In the genomic region with DNA sequence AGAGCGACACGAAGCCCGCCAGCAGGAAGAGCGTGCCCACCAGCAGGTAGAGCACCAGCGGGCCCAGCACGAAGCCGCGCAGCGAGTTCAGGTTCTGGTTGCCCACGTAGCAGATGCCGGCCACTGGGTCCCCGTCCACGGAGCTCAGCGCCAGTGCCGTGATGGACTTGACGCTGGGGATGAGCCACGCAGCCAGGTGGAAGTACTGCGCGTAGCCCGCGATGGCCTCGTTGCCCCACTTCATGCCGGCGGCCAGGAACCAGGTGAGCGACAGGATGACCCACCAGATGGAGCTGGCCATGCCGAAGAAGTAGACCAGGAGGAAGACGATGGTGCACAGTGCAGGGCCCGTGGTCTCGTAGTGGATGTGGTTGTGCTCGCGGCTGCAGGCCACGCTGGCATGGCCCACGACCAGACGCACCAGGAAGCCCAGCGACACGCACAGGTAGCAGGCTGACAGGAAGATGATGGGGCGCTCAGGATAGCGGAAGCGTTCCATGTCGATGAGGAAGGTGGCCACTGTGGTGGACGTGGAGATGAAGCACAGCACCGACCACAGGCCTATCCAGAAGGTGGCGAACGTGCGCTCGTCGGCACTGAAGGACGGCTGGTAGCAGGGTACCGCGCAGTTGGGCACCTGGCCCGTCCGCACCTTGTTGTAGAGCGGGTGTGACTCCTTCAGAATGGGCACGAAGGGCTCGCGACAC, we compare ENCODE assay signal across 9 cellular contexts. TPM values are rescaled to one million over a fixed set of nuclear protein-coding genes. Genes with fewer than 3 reads are reported as not detected.
DNase-seq lines count a peak whose midpoint lies in the region; ATAC-seq and TF ChIP-seq lines count a peak whose summit lies in the region.
"Had no signal": no experiment of that assay in that cellular context is flagged by ENCODE, and none has a peak within 500 bp of the region (broad histone marks: within the 10 kb centered on the region; RNA-seq: fewer than 3 reads in every experiment).

No MANE protein-coding gene starts in this region.

- H3K27me3 Mint-ChIP-seq in natural killer cell treated with Interleukin-12 subunit alpha and Interleukin-12 subunit beta and Interleukin-15 and Interleukin-18, amount 100 ng/mL, for 72 hours, result peaks cover 15 to 18% of the 10 kb centered on the region in 2 donors

- H3K27me3 ChIP-seq in esophagus (ENCODE audit: control insufficient read depth in 1 of 2, insufficient read depth in 2 of 2, low read length in 2 of 2), result no peaks in the 10 kb centered on the region

- POLR2A ChIA-PET in RWPE1 (lab: Yijun Ruan, JAX; ENCODE audit: low non-redundant PET), result no interaction called here

- H3K27ac Mint-ChIP-seq in natural killer cell treated with Interleukin-12 subunit alpha and Interleukin-12 subunit beta and Interleukin-15 and Interleukin-18, amount 100 ng/mL, for 72 hours, result peak overlapping the region in 1 of 2 donors; percentile 39

- H3K36me3 Mint-ChIP-seq in natural killer cell treated with Interleukin-12 subunit alpha and Interleukin-12 subunit beta and Interleukin-15 and Interleukin-18, amount 100 ng/mL, for 72 hours, result no peaks in the 10 kb centered on the region

- no peak for ATAC-seq in natural killer cell treated with Interleukin-12 subunit alpha and Interleukin-12 subunit beta and Interleukin-15 and Interleukin-18, amount 100 ng/mL, for 72 hours
- ATAC-seq in GM19463 (IDR thresholded peaks at IDR 0.05; ENCODE audit: unreplicated experiment), result no peak
- ATAC-seq in GM18867 (IDR thresholded peaks at IDR 0.05; ENCODE audit: unreplicated experiment), result no peak

- CTCF ChIA-PET in RWPE1 (lab: Yijun Ruan, JAX), result interaction anchor here (0.6 to 1.7 kb wide), 2 partner anchors 180 to 258 kb away, joined by 3 to 4 read pairs; a partner anchor contains a TSS

- H3K4me3 Mint-ChIP-seq in natural killer cell treated with Interleukin-12 subunit alpha and Interleukin-12 subunit beta and Interleukin-15 and Interleukin-18, amount 100 ng/mL, for 72 hours, result peak overlapping the region; percentile 76

- H3K9me3 Mint-ChIP-seq in natural killer cell treated with Interleukin-12 subunit alpha and Interleukin-12 subunit beta and Interleukin-15 and Interleukin-18, amount 100 ng/mL, for 72 hours, result no peaks in the 10 kb centered on the region

- H3K4me1 ChIP-seq in esophagus (ENCODE audit: control insufficient read depth in 2 of 2, insufficient read depth in 2 of 2, low read length in 1 of 2), result peaks cover 0 to 18% of the 10 kb centered on the region in 2 donors

- H3K4me1 Mint-ChIP-seq in natural killer cell treated with Interleukin-12 subunit alpha and Interleukin-12 subunit beta and Interleukin-15 and Interleukin-18, amount 100 ng/mL, for 72 hours (ENCODE audit: low read depth in 2 of 2), result peaks cover 15 to 19% of the 10 kb centered on the region in 2 donors

- H3K27ac ChIP-seq in RWPE1 (peak overlapping the region; percentile 83), esophagus (ENCODE audit: low read depth in 2 of 2, low read length in 1 of 2) (no peak overlapping the region)
- H3K27ac ChIP-seq: SK-N-MC had no signal

- H3K4me3 ChIP-seq in esophagus (ENCODE audit: low read depth in 1 of 2, low read length in 2 of 2), result peak overlapping the region; percentile 85 to 87

- peak; percentile 18; the same call in 2 of the 3 replicates for TF ChIP-seq CTCF in GM12872 (IDR thresholded peaks at IDR 0.05; ENCODE audit: insufficient read depth, low read depth, low read length)
- peak; percentile 38 for TF ChIP-seq CTCF in RWPE1 (conservative IDR thresholded peaks at IDR 0.05; ENCODE audit: low read depth)

- peaks cover 0 to 13% of the 10 kb centered on the region in 2 donors for H3K36me3 ChIP-seq in esophagus (ENCODE audit: control insufficient read depth in 2 of 2, insufficient read depth in 2 of 2, low read length in 1 of 2)

- 74 to 76% methylated on average over 56 of the region's 56 CpGs for WGBS in esophagus, 2 donors

- DNase-seq in RWPE1 (ENCODE audit: low spot score), result peak; percentile 13
- no peak for DNase-seq in natural killer cell treated with Interleukin-12 subunit alpha and Interleukin-12 subunit beta and Interleukin-15 and Interleukin-18, amount 100 ng/mL, for 72 hours (ENCODE audit: low spot score)
- DNase-seq in NK-92 (lab: John Stamatoyannopoulos, UW; ENCODE audit: unreplicated experiment), result no peak
- DNase-seq in NCI-H2196 treated with DMSO at 0.1 percent for 48 hours (lab: John Stamatoyannopoulos, UW; ENCODE audit: unreplicated experiment), result no peak

- H3K9me3 ChIP-seq in esophagus (ENCODE audit: control insufficient read depth in 2 of 2, insufficient read depth in 1 of 2, low read depth in 1 of 2, low read length in 1 of 2), result peaks cover 0 to 10% of the 10 kb centered on the region in 2 donors

RNA-seq across cellular contexts. Expression of a gene that starts 2.1 kb away (rescaled TPM):
- 1 to 10 TPM; 1.8 to 3.0 TPM for polyA plus RNA-seq in esophagus
- under 1 TPM; 0.45 to 0.88 TPM for total RNA-seq in natural killer cell treated with Interleukin-12 subunit alpha and Interleukin-12 subunit beta and Interleukin-15 and Interleukin-18, amount 100 ng/mL, for 72 hours

RNA-seq across cellular contexts. Expression of a gene that starts 56.2 kb away (rescaled TPM):
- polyA plus RNA-seq in esophagus, result 10 to 100 TPM; 12.2 to 14.6 TPM
- total RNA-seq in natural killer cell treated with Interleukin-12 subunit alpha and Interleukin-12 subunit beta and Interleukin-15 and Interleukin-18, amount 100 ng/mL, for 72 hours, result 1 to 10 TPM; 5.7 to 6.9 TPM
